12 cellular contexts compared by ENCODE assay signal in the genomic region with DNA sequence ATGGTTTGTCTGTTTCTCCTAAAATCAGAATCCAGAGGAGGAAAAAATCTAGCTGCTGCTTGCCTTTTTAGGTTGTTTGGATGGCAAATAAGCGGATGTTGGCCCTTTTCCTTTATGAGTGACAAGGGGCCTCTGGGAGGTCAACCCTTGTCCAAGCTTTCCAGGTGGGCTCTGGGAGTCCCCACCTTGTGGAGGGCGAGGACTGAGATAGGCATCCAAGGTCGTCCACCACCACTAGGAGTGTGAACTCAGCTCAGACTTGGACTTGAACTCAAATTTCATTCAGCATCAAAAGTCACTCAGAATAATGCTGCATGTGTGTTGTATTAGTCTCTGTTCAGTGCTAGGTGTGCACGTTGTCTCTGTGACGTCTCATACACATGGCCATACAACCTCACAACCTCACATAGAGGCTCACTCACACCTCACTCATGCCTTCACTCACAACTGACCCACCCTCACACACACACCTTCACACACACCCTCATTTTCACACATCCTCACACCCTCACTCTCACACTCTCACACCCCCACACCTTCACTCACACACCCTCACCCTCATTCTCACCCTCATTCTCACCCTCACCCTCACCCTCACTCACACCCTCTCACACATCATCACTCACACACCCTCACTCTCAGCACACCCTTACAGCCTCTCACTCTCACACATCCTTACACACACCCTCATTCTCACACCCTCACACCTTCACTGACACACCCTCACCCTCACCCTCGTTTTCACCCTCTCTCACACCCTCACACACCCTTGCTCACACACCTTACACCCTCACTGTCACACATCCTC. TPM values are rescaled to one million over a fixed set of nuclear protein-coding genes. Genes with fewer than 3 reads are reported as not detected.
A peak's percentile ranks its signal among the peaks of the same experiment; 100 is the strongest.
DNase-seq lines count a peak whose midpoint lies in the region; ATAC-seq and TF ChIP-seq lines count a peak whose summit lies in the region.
"Had no signal": no experiment of that assay in that cellular context is flagged by ENCODE, and none has a peak within 500 bp of the region (broad histone marks: within the 10 kb centered on the region; RNA-seq: fewer than 3 reads in every experiment).

No MANE protein-coding gene starts in this region.

- no peaks in the 10 kb centered on the region for H3K27me3 Mint-ChIP-seq in activated T-cell treated with anti-CD3 and anti-CD28 coated beads, Interleukin-2, amount 50 U/mL, for 72 hours (ENCODE audit: low read depth)
- no peaks in the 10 kb centered on the region for H3K27me3 Mint-ChIP-seq in WTC11 (ENCODE audit: low read depth)
- no peaks in the 10 kb centered on the region for H3K27me3 Mint-ChIP-seq in effector memory CD8-positive, alpha-beta T cell
- H3K27me3 Mint-ChIP-seq in stimulated activated naive CD8-positive, alpha-beta T cell treated with anti-CD3 and anti-CD28 coated beads, Interleukin-15, amount 100 ng/mL, for 72 hours, result no peaks in the 10 kb centered on the region

- no peak overlapping the region for H3K4me3 Mint-ChIP-seq in activated T-cell treated with anti-CD3 and anti-CD28 coated beads, Interleukin-2, amount 50 U/mL, for 72 hours
- H3K4me3 Mint-ChIP-seq in WTC11, result no peak overlapping the region
- H3K4me3 Mint-ChIP-seq in effector memory CD8-positive, alpha-beta T cell, result no peak overlapping the region
- H3K4me3 Mint-ChIP-seq in stimulated activated naive CD8-positive, alpha-beta T cell treated with anti-CD3 and anti-CD28 coated beads, Interleukin-15, amount 100 ng/mL, for 72 hours, result no peak overlapping the region

- no peak for TF ChIP-seq CTCF in WTC11 (IDR thresholded peaks at IDR 0.05)

- peaks cover 45% of the 10 kb centered on the region for H3K4me1 Mint-ChIP-seq in activated T-cell treated with anti-CD3 and anti-CD28 coated beads, Interleukin-2, amount 50 U/mL, for 72 hours (ENCODE audit: low read depth)
- H3K4me1 Mint-ChIP-seq in WTC11, result peaks cover 23% of the 10 kb centered on the region
- H3K4me1 Mint-ChIP-seq in effector memory CD8-positive, alpha-beta T cell (ENCODE audit: low read depth in 2 of 2), result peaks cover 28 to 35% of the 10 kb centered on the region in 2 donors
- peaks cover 36% of the 10 kb centered on the region for H3K4me1 Mint-ChIP-seq in stimulated activated naive CD8-positive, alpha-beta T cell treated with anti-CD3 and anti-CD28 coated beads, Interleukin-15, amount 100 ng/mL, for 72 hours

- POLR2A ChIA-PET in WTC11 (lab: Charles Lee), result no interaction called here

- peaks cover 7 to 24% of the 10 kb centered on the region in 2 donors for H3K36me3 Mint-ChIP-seq in activated T-cell treated with anti-CD3 and anti-CD28 coated beads, Interleukin-2, amount 50 U/mL, for 72 hours (ENCODE audit: insufficient read depth in 2 of 2)
- H3K36me3 Mint-ChIP-seq in WTC11, result peaks cover 41% of the 10 kb centered on the region
- peaks cover 82% of the 10 kb centered on the region for H3K36me3 Mint-ChIP-seq in effector memory CD8-positive, alpha-beta T cell (ENCODE audit: insufficient read depth)

- ATAC-seq in activated T-cell treated with anti-CD3 and anti-CD28 coated beads, Interleukin-2, amount 50 U/mL, for 72 hours (replicated peaks in 1 of 2), result no peak
- ATAC-seq in WTC11, result no peak
- ATAC-seq in effector memory CD8-positive, alpha-beta T cell (replicated peaks), result no peak
- ATAC-seq in stimulated activated naive CD8-positive, alpha-beta T cell treated with anti-CD3 and anti-CD28 coated beads, Interleukin-15, amount 100 ng/mL, for 72 hours, result no peak
- ATAC-seq: HCT116 had no signal

- no peak for DNase-seq in activated T-cell treated with anti-CD3 and anti-CD28 coated beads, Interleukin-2, amount 50 U/mL, for 72 hours
- DNase-seq in activated T-cell treated with anti-CD3 and anti-CD28 coated beads, Interleukin-2, amount 50 U/mL, for 1 hour, result no peak
- no peak for DNase-seq in WTC11 (ENCODE audit: low spot score)
- no peak for DNase-seq in effector memory CD8-positive, alpha-beta T cell
- no peak for DNase-seq in stimulated activated naive CD8-positive, alpha-beta T cell treated with anti-CD3 and anti-CD28 coated beads, Interleukin-15, amount 100 ng/mL, for 72 hours
- no peak for DNase-seq in NOMO-1 treated with dmso at 0.1 percent for 144 hours (lab: John Stamatoyannopoulos, UW; ENCODE audit: unreplicated experiment)
- no peak for DNase-seq in anterior cingulate cortex (lab: John Stamatoyannopoulos, UW)
- no peak for DNase-seq in effector CD4-positive, alpha-beta T cell
- DNase-seq: dorsolateral prefrontal cortex, NCI-H187 treated with DMSO at 0.1 percent for 48 hours, NCI-H526 had no signal

- peak overlapping the region; percentile 3 for H3K27ac Mint-ChIP-seq in activated T-cell treated with anti-CD3 and anti-CD28 coated beads, Interleukin-2, amount 50 U/mL, for 72 hours
- H3K27ac Mint-ChIP-seq in WTC11, result peak overlapping the region; percentile 11; the same call in 1 of the 2 replicates
- H3K27ac Mint-ChIP-seq in effector memory CD8-positive, alpha-beta T cell, result peak overlapping the region; percentile 80 to 93
- H3K27ac Mint-ChIP-seq in stimulated activated naive CD8-positive, alpha-beta T cell treated with anti-CD3 and anti-CD28 coated beads, Interleukin-15, amount 100 ng/mL, for 72 hours, result peak overlapping the region; percentile 29 to 50

- no peaks in the 10 kb centered on the region for H3K9me3 Mint-ChIP-seq in activated T-cell treated with anti-CD3 and anti-CD28 coated beads, Interleukin-2, amount 50 U/mL, for 72 hours
- no peaks in the 10 kb centered on the region for H3K9me3 Mint-ChIP-seq in WTC11
- H3K9me3 Mint-ChIP-seq in effector memory CD8-positive, alpha-beta T cell, result no peaks in the 10 kb centered on the region
- H3K9me3 Mint-ChIP-seq in stimulated activated naive CD8-positive, alpha-beta T cell treated with anti-CD3 and anti-CD28 coated beads, Interleukin-15, amount 100 ng/mL, for 72 hours, result no peaks in the 10 kb centered on the region

- CTCF ChIA-PET in WTC11 (lab: Charles Lee), result no interaction called here

TF ChIP-seq in WTC11, 78 proteins besides CTCF, POLR2A, EP300 and RAD21:
- TF ChIP-seq KAT7 (CRISPR knock-in tag; IDR thresholded peaks at IDR 0.05; ENCODE audit: borderline replicate concordance) (no peak), SP1 (CRISPR knock-in tag; conservative IDR thresholded peaks at IDR 0.05) (no peak), OVOL2 (CRISPR knock-in tag; IDR thresholded peaks at IDR 0.05; ENCODE audit: borderline replicate concordance) (no peak), MXD4 (CRISPR knock-in tag; IDR thresholded peaks at IDR 0.05; ENCODE audit: borderline replicate concordance) (no peak), ZNF232 (CRISPR knock-in tag; IDR thresholded peaks at IDR 0.05) (no peak)
- TF ChIP-seq, protein P1, sequence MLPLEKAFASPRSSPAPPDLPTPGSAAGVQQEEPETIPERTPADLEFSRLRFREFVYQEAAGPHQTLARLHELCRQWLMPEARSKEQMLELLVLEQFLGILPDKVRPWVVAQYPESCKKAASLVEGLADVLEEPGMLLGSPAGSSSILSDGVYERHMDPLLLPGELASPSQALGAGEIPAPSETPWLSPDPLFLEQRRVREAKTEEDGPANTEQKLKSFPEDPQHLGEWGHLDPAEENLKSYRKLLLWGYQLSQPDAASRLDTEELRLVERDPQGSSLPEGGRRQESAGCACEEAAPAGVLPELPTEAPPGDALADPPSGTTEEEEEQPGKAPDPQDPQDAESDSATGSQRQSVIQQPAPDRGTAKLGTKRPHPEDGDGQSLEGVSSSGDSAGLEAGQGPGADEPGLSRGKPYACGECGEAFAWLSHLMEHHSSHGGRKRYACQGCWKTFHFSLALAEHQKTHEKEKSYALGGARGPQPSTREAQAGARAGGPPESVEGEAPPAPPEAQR (CRISPR knock-in tag; IDR thresholded peaks at IDR 0.05), result no peak

RNA-seq across cellular contexts. Expression of a gene that starts 18.0 kb away (rescaled TPM):
- total RNA-seq in activated T-cell treated with anti-CD3 and anti-CD28 coated beads, Interleukin-2, amount 50 U/mL, for 72 hours, result 100 to 1,000 TPM; 111 to 127 TPM
- total RNA-seq in WTC11 (2021), result 79.0 to 98.1 TPM (median 91.8 TPM) in 3 replicates

RNA-seq across cellular contexts. Expression of a gene that starts 23.3 kb away (rescaled TPM):
- total RNA-seq in activated T-cell treated with anti-CD3 and anti-CD28 coated beads, Interleukin-2, amount 50 U/mL, for 72 hours, result 100 to 1,000 TPM; 267 to 353 TPM
- total RNA-seq in WTC11 (2021), result 0.27 to 0.39 TPM (median 0.28 TPM) in 3 replicates

Comparison
In these comparisons a context has a peak if more than half of its experiments do, and no peak if none do; other contexts are left out.
1. H3K27ac Mint-ChIP-seq: peak in every context shown above with its lines; median percentile 86 in effector memory CD8-positive, alpha-beta T cell; 40 in stimulated activated naive CD8-positive, alpha-beta T cell treated with anti-CD3 and anti-CD28 coated beads, Interleukin-15, amount 100 ng/mL, for 72 hours; 11 in WTC11; 3 in activated T-cell treated with anti-CD3 and anti-CD28 coated beads, Interleukin-2, amount 50 U/mL, for 72 hours.
2. RNA of a gene that starts 23.3 kb away (total RNA-seq): 267 to 353 TPM in activated T-cell treated with anti-CD3 and anti-CD28 coated beads, Interleukin-2, amount 50 U/mL, for 72 hours; 0.27 to 0.39 TPM in WTC11; every median in the first group is over 100 times any median in the second.